17 cellular contexts compared by ENCODE assay signal in the genomic region with DNA sequence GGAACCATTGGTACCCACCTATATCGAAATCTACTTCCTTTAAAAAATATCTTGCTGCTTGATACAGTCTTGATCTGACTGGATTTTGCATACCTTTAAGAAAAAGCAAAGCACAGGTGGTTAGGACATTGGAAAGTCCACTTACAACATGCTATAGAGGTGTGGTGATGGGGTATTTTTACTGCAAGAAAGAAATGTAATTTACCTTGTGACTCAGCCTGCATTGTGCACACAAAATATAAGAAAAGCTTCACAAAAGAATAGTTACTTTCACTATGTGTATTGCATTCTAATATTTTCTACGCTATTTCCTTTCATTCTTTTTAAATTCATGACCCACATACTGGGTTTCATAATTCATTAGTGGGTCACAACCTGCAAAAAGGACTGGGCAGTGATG.
DNase-seq lines count a peak whose midpoint lies in the region; ATAC-seq, FAIRE-seq and TF ChIP-seq lines count a peak whose summit lies in the region.
"Had no signal": no experiment of that assay in that cellular context is flagged by ENCODE, and none has a peak within 500 bp of the region (broad histone marks: within the 10 kb centered on the region; RNA-seq: fewer than 3 reads in every experiment).

No MANE protein-coding gene starts in this region.

- peak; percentile 44 for ATAC-seq in GM21717 (IDR thresholded peaks at IDR 0.05; ENCODE audit: unreplicated experiment)
- ATAC-seq in activated T-cell treated with anti-CD3 and anti-CD28 coated beads, Interleukin-2, amount 50 U/mL, for 4 hours: no peak
- ATAC-seq: GM23338 had no signal

- no peak for FAIRE-seq in endothelial cell of umbilical vein (lab: Jason Lieb, UNC)

- H3K36me3 Mint-ChIP-seq in activated T-cell treated with anti-CD3 and anti-CD28 coated beads, Interleukin-2, amount 50 U/mL, for 4 hours (ENCODE audit: insufficient read depth): peaks cover 14% of the 10 kb centered on the region

- H3K9me1 ChIP-seq in endothelial cell of umbilical vein (replicated peaks; ENCODE audit: control insufficient read depth, extremely low read depth, insufficient read depth, low read length): no peaks in the 10 kb centered on the region

- no peak overlapping the region for H3K4me3 Mint-ChIP-seq in activated T-cell treated with anti-CD3 and anti-CD28 coated beads, Interleukin-2, amount 50 U/mL, for 4 hours
- H3K4me3 Mint-ChIP-seq: GM23338 had no signal

- no peak overlapping the region for H2BK12ac ChIP-seq in trophoblast cell (ENCODE audit: low read length)

- H3K9me2 ChIP-seq in PC-9 (ENCODE audit: insufficient read depth): no peaks in the 10 kb centered on the region

- CTCF ChIA-PET in PC-9 (lab: Charles Lee) (no interaction called here), endothelial cell of umbilical vein (lab: Charles Lee) (interaction anchor here (0.7 to 1.2 kb wide), 3 partner anchors 11 to 245 kb away, joined by 3 to 5 read pairs (median 3); no protein-coding TSS in a partner anchor)

- WGBS in trophoblast cell (ENCODE audit: extremely low coverage, insufficient coverage, insufficient read length): no CpG with 5 or more reads among the region's 2 CpGs

- TF ChIP-seq CTCF in PC-9 (conservative IDR thresholded peaks at IDR 0.05) (no peak), endothelial cell of umbilical vein (IDR thresholded peaks at IDR 0.05; ENCODE audit: extremely low read depth in 1 of 2, insufficient read depth in 1 of 2, low read depth in 1 of 2, low read length in 2 of 2) (no peak)

- no peaks in the 10 kb centered on the region; the same call in 1 of the 2 replicates for H3K9me3 ChIP-seq in PC-9 (ENCODE audit: insufficient read depth, low read depth)
- no peaks in the 10 kb centered on the region for H3K9me3 ChIP-seq in endothelial cell of umbilical vein (replicated peaks; ENCODE audit: control insufficient read depth, insufficient read depth, low read length)
- no peaks in the 10 kb centered on the region for H3K9me3 ChIP-seq in trophoblast cell (ENCODE audit: insufficient read depth, low read depth, low read length)
- H3K9me3 ChIP-seq: SJSA1 had no signal

- H3K9me3 Mint-ChIP-seq in activated T-cell treated with anti-CD3 and anti-CD28 coated beads, Interleukin-2, amount 50 U/mL, for 4 hours: no peaks in the 10 kb centered on the region
- H3K9me3 Mint-ChIP-seq: GM23338 had no signal

- H3K36me3 ChIP-seq in PC-9 (ENCODE audit: low read depth) (no peaks in the 10 kb centered on the region), endothelial cell of umbilical vein (ENCODE audit: control insufficient read depth in 2 of 2, extremely low read depth in 1 of 2, insufficient read depth in 2 of 2, low read length in 2 of 2) (no peaks in the 10 kb centered on the region), trophoblast cell (ENCODE audit: control insufficient read depth in 1 of 2, insufficient read depth in 2 of 2, low read length in 2 of 2) (no peaks in the 10 kb centered on the region)

- no peaks in the 10 kb centered on the region for H3K27me3 ChIP-seq in PC-9 (ENCODE audit: insufficient read depth, low read depth)
- H3K27me3 ChIP-seq in endothelial cell of umbilical vein (ENCODE audit: control insufficient read depth in 2 of 2, insufficient read depth in 2 of 2, low read length in 2 of 2): no peaks in the 10 kb centered on the region
- H3K27me3 ChIP-seq in trophoblast cell (ENCODE audit: insufficient read depth, low read length): no peaks in the 10 kb centered on the region
- H3K27me3 ChIP-seq: SJSA1 had no signal

- peak overlapping the region; percentile 77 for H3K4me2 ChIP-seq in PC-9
- peak overlapping the region; percentile 3 for H3K4me2 ChIP-seq in endothelial cell of umbilical vein (ENCODE audit: insufficient read depth, low read length)
- no peak overlapping the region for H3K4me2 ChIP-seq in trophoblast cell (ENCODE audit: low read length)
- H3K4me2 ChIP-seq: GM23338, KMS-11 had no signal

- POLR2A ChIA-PET in PC-9 (lab: Charles Lee; ENCODE audit: unreplicated experiment) (no interaction called here), endothelial cell of umbilical vein (lab: Charles Lee) (no interaction called here)

- H3K18ac ChIP-seq in trophoblast cell (ENCODE audit: low read length): no peak overlapping the region

- peaks cover 24% of the 10 kb centered on the region for H3F3A ChIP-seq in PC-9 (ENCODE audit: insufficient read depth, low read depth)

- H3K27ac ChIP-seq in PC-9 (peak overlapping the region; percentile 83), endothelial cell of umbilical vein (ENCODE audit: insufficient read depth, low read depth, low read length) (peak overlapping the region; percentile 2), trophoblast cell (ENCODE audit: low read depth, low read length) (no peak overlapping the region)
- H3K27ac ChIP-seq: KMS-11, SJSA1 had no signal

- H4K12ac ChIP-seq in trophoblast cell (ENCODE audit: low read depth, low read length): no peak overlapping the region

- BruUV-seq in PC-9 (replicated peaks; lab: Mats Ljungman, UMichigan): no TSS peak
- BruUV-seq in endothelial cell of umbilical vein (replicated peaks; lab: Mats Ljungman, UMichigan): no TSS peak

- no peaks in the 10 kb centered on the region for H3K4me1 Mint-ChIP-seq in activated T-cell treated with anti-CD3 and anti-CD28 coated beads, Interleukin-2, amount 50 U/mL, for 4 hours (ENCODE audit: low read depth)
- H3K4me1 Mint-ChIP-seq: GM23338 had no signal

- H3K4me3 ChIP-seq in PC-9: peak overlapping the region; percentile 46
- no peak overlapping the region for H3K4me3 ChIP-seq in endothelial cell of umbilical vein (replicated peaks in 1 of 3; ENCODE audit: insufficient read depth in 1 of 3, low read depth in 1 of 3, low read length in 3 of 3)
- no peak overlapping the region for H3K4me3 ChIP-seq in trophoblast cell (ENCODE audit: low read depth, low read length)
- H3K4me3 ChIP-seq: GM23338, SJSA1 had no signal

- H2AK5ac ChIP-seq in trophoblast cell (ENCODE audit: low read length): no peak overlapping the region

- no peak overlapping the region for H3K9ac ChIP-seq in endothelial cell of umbilical vein (replicated peaks; ENCODE audit: extremely low read depth, insufficient read depth, low read length)
- no peak overlapping the region for H3K9ac ChIP-seq in trophoblast cell (ENCODE audit: low read length)
- H3K9ac ChIP-seq: KMS-11 had no signal

- no peak overlapping the region for H4K91ac ChIP-seq in trophoblast cell (ENCODE audit: low read depth, low read length)

- H4K20me1 ChIP-seq in PC-9 (ENCODE audit: insufficient read depth) (no peaks in the 10 kb centered on the region; the same call in 1 of the 2 replicates), endothelial cell of umbilical vein (replicated peaks; ENCODE audit: control insufficient read depth, extremely low read depth, insufficient read depth, low read length) (no peaks in the 10 kb centered on the region)

- no peak for TF ChIP-seq POLR2A in endothelial cell of umbilical vein (IDR thresholded peaks at IDR 0.05; ENCODE audit: low read depth, low read length)

- no peak overlapping the region for H4K8ac ChIP-seq in trophoblast cell (ENCODE audit: low read depth, low read length)

- H3K79me2 ChIP-seq in PC-9 (ENCODE audit: low read depth) (no peaks in the 10 kb centered on the region), endothelial cell of umbilical vein (ENCODE audit: control insufficient read depth, insufficient read depth, low read length) (no peaks in the 10 kb centered on the region), trophoblast cell (ENCODE audit: control insufficient read depth, insufficient read depth, low read length, poor library complexity) (no peaks in the 10 kb centered on the region)

- no peak overlapping the region for H2BK120ac ChIP-seq in trophoblast cell (ENCODE audit: insufficient read depth, low read length, poor library complexity)

- no peak overlapping the region for H2BK5ac ChIP-seq in trophoblast cell (ENCODE audit: low read depth, low read length, poor library complexity)

- no peak overlapping the region for H3K14ac ChIP-seq in trophoblast cell (ENCODE audit: low read length)

- no peaks in the 10 kb centered on the region for H3K27me3 Mint-ChIP-seq in activated T-cell treated with anti-CD3 and anti-CD28 coated beads, Interleukin-2, amount 50 U/mL, for 4 hours (ENCODE audit: low read depth)

- dilution Hi-C loops in endothelial cell of umbilical vein (cut with MboI; ENCODE audit: extremely low pct_ligation_motif_present, low sequenced_read_pairs): no loop called here

- DNase-seq in PC-9: peak in 1 of 2 experiments; percentile 83
- no peak for DNase-seq in endothelial cell of umbilical vein (ENCODE audit: low read depth, low spot score)
- DNase-seq in renal cortical epithelial cell (ENCODE audit: low read depth): peak; percentile 41
- DNase-seq in trophoblast cell: no peak
- DNase-seq in activated CD4-positive, alpha-beta T cell treated with anti-CD3 and anti-CD28 coated beads for 1 hour: no peak
- DNase-seq in activated T-cell treated with anti-CD3 and anti-CD28 coated beads, Interleukin-2, amount 50 U/mL, for 4 hours: no peak
- no peak for DNase-seq in HCEC 1CT
- DNase-seq: COR-L47, NCI-H1048, NCI-H1436 treated with DMSO at 0.1 percent for 48 hours, NCI-H2081 treated with DMSO at 0.1 percent for 48 hours, NCI-H510A, NCI-H774 had no signal

- H2AFZ ChIP-seq in PC-9 (peak overlapping the region; percentile 52), endothelial cell of umbilical vein (ENCODE audit: low read depth, low read length) (no peak overlapping the region), trophoblast cell (ENCODE audit: insufficient read depth, low read length, poor library complexity) (no peak overlapping the region)
- H2AFZ ChIP-seq: GM23338 had no signal

- H3K4me1 ChIP-seq in PC-9 (replicated peaks; ENCODE audit: insufficient read depth) (peaks cover 36% of the 10 kb centered on the region), endothelial cell of umbilical vein (ENCODE audit: control insufficient read depth, extremely low read depth, insufficient read depth, low read length) (peaks cover 15% of the 10 kb centered on the region), trophoblast cell (ENCODE audit: control insufficient read depth in 1 of 2, insufficient read depth in 2 of 2, low read length in 2 of 2) (no peaks in the 10 kb centered on the region)

- no peak overlapping the region for H3K4ac ChIP-seq in trophoblast cell (ENCODE audit: low read depth, low read length)

- H3K79me1 ChIP-seq in trophoblast cell (ENCODE audit: low read length): no peaks in the 10 kb centered on the region

- H3K23ac ChIP-seq in trophoblast cell (ENCODE audit: low read length): no peak overlapping the region

- intact Hi-C loops in PC-9 (cut with micrococcal nuclease; ENCODE audit: unreplicated experiment) (no loop called here), endothelial cell of umbilical vein (cut with micrococcal nuclease) (no loop called here)

TF ChIP-seq in endothelial cell of umbilical vein, 7 proteins besides CTCF, POLR2A, EP300 and RAD21 (continues in another document):
- TF ChIP-seq MAX (IDR thresholded peaks at IDR 0.05; ENCODE audit: insufficient read depth, insufficient read length): no peak
- TF ChIP-seq FOS (IDR thresholded peaks at IDR 0.05; ENCODE audit: borderline replicate concordance, insufficient read depth, low read length): no peak
- TF ChIP-seq GATA2 (IDR thresholded peaks at IDR 0.05; ENCODE audit: insufficient read depth, insufficient read length, low read depth, low read length): no peak
- TF ChIP-seq MYC (IDR thresholded peaks at IDR 0.05; ENCODE audit: low read depth, low read length): no peak
